ENCODE assay signal across 8 cellular contexts in the genomic region with DNA sequence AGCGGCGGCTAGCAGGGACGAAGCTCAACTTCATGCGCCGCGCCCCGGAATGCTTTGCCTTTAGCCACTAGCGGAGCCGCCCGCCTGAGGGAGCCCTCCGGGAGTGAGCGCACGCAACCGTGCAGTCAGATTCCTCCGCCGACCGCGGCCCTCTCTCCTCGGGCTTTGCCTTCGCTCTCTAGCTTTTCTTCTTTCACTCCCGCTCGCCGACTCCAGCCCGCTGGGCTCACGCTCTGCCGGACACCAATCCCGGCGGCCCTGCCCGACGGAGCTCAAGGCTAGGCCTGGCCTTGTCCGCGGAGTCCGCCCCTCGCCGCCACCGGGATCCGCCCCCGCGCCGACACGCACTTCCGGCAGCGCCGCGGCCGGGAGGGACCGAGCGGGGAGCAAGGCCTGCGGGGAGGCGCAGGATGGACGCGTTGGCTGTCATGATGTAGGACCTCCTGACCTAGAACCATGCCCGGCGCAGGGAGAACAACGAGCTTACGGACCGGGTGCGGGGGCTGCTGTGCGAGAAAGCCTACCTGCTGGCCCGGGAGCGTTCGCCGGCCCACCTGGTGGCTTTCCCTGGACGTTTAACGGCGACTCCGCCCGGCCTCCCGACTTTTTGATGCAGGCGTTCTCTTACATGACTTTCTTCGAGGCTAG. TPM values are rescaled to one million over a fixed set of nuclear protein-coding genes. Genes with fewer than 3 reads are reported as not detected.
DNase-seq lines count a peak whose midpoint lies in the region; ATAC-seq, FAIRE-seq and TF ChIP-seq lines count a peak whose summit lies in the region.

No MANE protein-coding gene starts in this region.

- H3K4me1 ChIP-seq in breast epithelium = peaks cover 0 to 3% of the 10 kb centered on the region in 2 donors
- peaks cover 3 to 6% of the 10 kb centered on the region in 2 donors for H3K4me1 ChIP-seq in small intestine (ENCODE audit: control insufficient read depth in 2 of 2, insufficient read depth in 1 of 2, low read depth in 1 of 2, low read length in 1 of 2)

- TF ChIP-seq POLR2A in breast epithelium (IDR thresholded peaks at IDR 0.05) = peak; percentile 63

- peak; percentile 91 for ATAC-seq in HG02943 (IDR thresholded peaks at IDR 0.05; ENCODE audit: low read depth, unreplicated experiment)

- TF ChIP-seq CTCF in WERI-Rb-1 (IDR thresholded peaks at IDR 0.05; ENCODE audit: low read depth, low read length) = peak; percentile 40
- TF ChIP-seq CTCF in breast epithelium (IDR thresholded peaks at IDR 0.05) = peak in 2 of 3 donors; percentile 24 to 33

- peak; percentile 64 for DNase-seq in SIG-M5 treated with dmso at 0.1 percent for 504 hours (lab: John Stamatoyannopoulos, UW; ENCODE audit: unreplicated experiment)
- DNase-seq in SIG-M5 (lab: John Stamatoyannopoulos, UW) = no peak
- peak; percentile 47 for DNase-seq in NCI-H2029 treated with DMSO at 0.1 percent for 48 hours (lab: John Stamatoyannopoulos, UW)
- peak; percentile 89 for DNase-seq in WERI-Rb-1
- DNase-seq in breast epithelium (ENCODE audit: low spot score in 2 of 2) = peak; percentile 73 to 83
- DNase-seq in iPS-NIHi7 (ENCODE audit: extremely low spot score) = peak; percentile 89
- DNase-seq in small intestine = peak; percentile 85

- peaks cover 6% of the 10 kb centered on the region for H3K36me3 ChIP-seq in WERI-Rb-1
- no peaks in the 10 kb centered on the region for H3K36me3 ChIP-seq in breast epithelium
- peaks cover 0 to 6% of the 10 kb centered on the region in 2 donors for H3K36me3 ChIP-seq in small intestine (ENCODE audit: control insufficient read depth in 2 of 2, insufficient read depth in 2 of 2, low read length in 2 of 2)

- peak overlapping the region; percentile 94 for H3K27ac ChIP-seq in WERI-Rb-1
- peak overlapping the region; percentile 97 to 99 for H3K27ac ChIP-seq in breast epithelium
- peak overlapping the region; percentile 97 to 100 for H3K27ac ChIP-seq in small intestine (ENCODE audit: low read depth in 1 of 2, low read length in 1 of 2)

- FAIRE-seq in small intestine (lab: Jason Lieb, UNC) = no peak

- H3K27me3 ChIP-seq in WERI-Rb-1 (ENCODE audit: insufficient read depth, low read depth, severe bottlenecking) (no peaks in the 10 kb centered on the region), breast epithelium (no peaks in the 10 kb centered on the region), small intestine (ENCODE audit: control insufficient read depth in 2 of 2, insufficient read depth in 2 of 2, low read length in 2 of 2) (no peaks in the 10 kb centered on the region)

- intact Hi-C loops in breast epithelium (cut with DNase I; ENCODE audit: low total_unique reads) = no loop called here

- H3K9me3 ChIP-seq in WERI-Rb-1 (ENCODE audit: severe bottlenecking) = no peaks in the 10 kb centered on the region
- no peaks in the 10 kb centered on the region for H3K9me3 ChIP-seq in breast epithelium
- H3K9me3 ChIP-seq in small intestine (ENCODE audit: control insufficient read depth, low read depth) = no peaks in the 10 kb centered on the region

- WGBS in small intestine, 3 donors = 0 to 1% (median 0%) methylated on average over 67 to 71 of the region's 71 CpGs

- H3K4me3 ChIP-seq in WERI-Rb-1 (ENCODE audit: low read depth, low read length) (peak overlapping the region; percentile 77), breast epithelium (peak overlapping the region; percentile 60 to 84 (median 79)), small intestine (ENCODE audit: low read depth in 1 of 2, low read length in 2 of 2) (peak overlapping the region; percentile 78 to 86)

RNA-seq across cellular contexts. Expression of a gene that starts 40.8 kb away (rescaled TPM):
- total RNA-seq in breast epithelium = not detected
- polyA plus RNA-seq in small intestine = under 1 TPM in 1 of 3 donors, not detected in 2; 0.22 TPM

RNA-seq across cellular contexts. Expression of a gene that starts 57.7 kb away (rescaled TPM):
- total RNA-seq in breast epithelium = 10 to 100 TPM in 2 of 3 donors, 1 to 10 TPM in 1; 9.2 to 15.2 (median 14.9) TPM
- 1 to 10 TPM; 5.4 to 7.0 (median 6.9) TPM for polyA plus RNA-seq in small intestine
